In the genomic region with DNA sequence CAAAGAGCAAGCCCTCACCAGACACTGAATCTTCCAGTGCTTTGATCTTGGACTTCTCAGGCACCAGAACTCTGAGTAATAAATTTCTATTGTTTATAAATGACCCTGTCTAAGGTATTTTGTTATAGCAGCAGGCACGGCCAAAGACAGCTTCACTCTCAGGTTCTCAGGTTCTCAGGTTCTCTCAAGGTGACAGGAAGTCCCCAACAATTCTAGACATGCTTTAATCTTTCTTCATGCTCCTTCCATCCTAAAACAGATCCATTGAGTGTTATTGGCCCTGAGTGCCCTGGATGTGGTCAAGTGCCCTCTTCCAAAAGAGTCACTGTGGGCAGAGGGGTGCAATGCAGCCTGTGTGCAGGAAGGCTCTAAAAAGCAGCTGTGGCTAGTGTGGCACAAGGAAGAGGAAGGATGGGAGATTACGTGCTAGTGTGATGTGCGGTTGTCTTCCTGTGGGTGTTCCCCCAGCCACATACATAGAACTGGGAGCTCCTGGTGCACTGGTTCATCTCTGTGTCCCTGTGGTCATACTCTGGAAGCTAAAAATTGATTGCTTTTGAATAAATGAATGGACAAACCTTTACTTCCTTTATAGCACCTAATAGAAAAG, we compare ENCODE assay signal across 12 cellular contexts. TPM values are rescaled to one million over a fixed set of nuclear protein-coding genes. Genes with fewer than 3 reads are reported as not detected.
A peak's percentile ranks its signal among the peaks of the same experiment; 100 is the strongest.
DNase-seq lines count a peak whose midpoint lies in the region; ATAC-seq, FAIRE-seq and TF ChIP-seq lines count a peak whose summit lies in the region.
"Had no signal": no experiment of that assay in that cellular context is flagged by ENCODE, and none has a peak within 500 bp of the region (broad histone marks: within the 10 kb centered on the region; RNA-seq: fewer than 3 reads in every experiment).

No MANE protein-coding gene starts in this region.

- 57% methylated on average over 3 of the region's 3 CpGs for WGBS in right lobe of liver (ENCODE audit: insufficient coverage, low coverage, low lambda C conversion rate, missing lambda C conversion rate)
- WGBS in HepG2 (ENCODE audit: low lambda C conversion rate): 38% methylated on average over 3 of the region's 3 CpGs
- 70 to 86% methylated on average over 1 to 3 of the region's 3 CpGs for WGBS in transverse colon (ENCODE audit: low coverage in 1 of 2), 2 donors

- intact Hi-C loops in right lobe of liver (cut with DNase I) (no loop called here), HepG2 (cut with micrococcal nuclease; ENCODE audit: unreplicated experiment) (no loop called here), transverse colon (cut with DNase I; ENCODE audit: low total_unique reads) (no loop called here), breast epithelium (cut with DNase I; ENCODE audit: low total_unique reads) (no loop called here)

- H3K9ac ChIP-seq in HepG2 (ENCODE audit: insufficient read depth, low read depth, low read length): no peak overlapping the region
- H3K9ac ChIP-seq: SK-N-SH had no signal

- H3K4me3 ChIP-seq in right lobe of liver (no peak overlapping the region), HepG2 (replicated peaks in 1 of 3; ENCODE audit: insufficient read depth in 1 of 3, low read depth in 2 of 3, low read length in 3 of 3) (no peak overlapping the region), transverse colon (no peak overlapping the region), breast epithelium (no peak overlapping the region)

- H3K27me3 ChIP-seq in right lobe of liver (no peaks in the 10 kb centered on the region), HepG2 (ENCODE audit: control insufficient read depth in 1 of 2, insufficient read depth in 2 of 2, low read length in 2 of 2) (peaks cover 0 to 24% of the 10 kb centered on the region in 2 experiments; a peak in 2 of 5 replicates), transverse colon (no peaks in the 10 kb centered on the region), breast epithelium (no peaks in the 10 kb centered on the region)

- in situ Hi-C loops in HepG2 (cut with HindIII; ENCODE audit: extremely low pct_ligation_motif_present, low pct_unique_long_range_greater_than_20kb): no loop called here
- in situ Hi-C loops in transverse colon (cut with MboI; ENCODE audit: low pct_ligation_motif_present in 1 of 4, low pct_unique_long_range_greater_than_20kb in 1 of 4, low sequenced_read_pairs in 3 of 4): no loop called here

- TF ChIP-seq CTCF in right lobe of liver (IDR thresholded peaks at IDR 0.05): no peak
- no peak for TF ChIP-seq CTCF in HepG2 (CRISPR knock-in tag; IDR thresholded peaks at IDR 0.05)
- TF ChIP-seq CTCF in transverse colon (IDR thresholded peaks at IDR 0.05): no peak
- TF ChIP-seq CTCF in breast epithelium (IDR thresholded peaks at IDR 0.05): no peak

- H3K27ac Mint-ChIP-seq in T-helper 17 cell: peak overlapping the region; percentile 41

- BruUV-seq in HepG2 (replicated peaks; lab: Mats Ljungman, UMichigan): no TSS peak

- no peak overlapping the region for H2AFZ ChIP-seq in HepG2 (ENCODE audit: low read length)

- H3K9me3 ChIP-seq in right lobe of liver (no peaks in the 10 kb centered on the region), HepG2 (ENCODE audit: low read length) (no peaks in the 10 kb centered on the region), T-helper 17 cell (ENCODE audit: control insufficient read depth, low read length, poor library complexity, severe bottlenecking) (no peaks in the 10 kb centered on the region), transverse colon (no peaks in the 10 kb centered on the region), breast epithelium (no peaks in the 10 kb centered on the region)
- H3K9me3 ChIP-seq: SK-N-SH had no signal

- H3K27ac ChIP-seq in right lobe of liver (no peak overlapping the region), HepG2 (ENCODE audit: extremely low read length, insufficient read depth, low read length) (no peak overlapping the region), transverse colon (no peak overlapping the region), breast epithelium (no peak overlapping the region)
- H3K27ac ChIP-seq: epithelial cell of prostate had no signal

- no peak overlapping the region for H3K4me2 ChIP-seq in HepG2 (ENCODE audit: low read depth, low read length)
- H3K4me2 ChIP-seq: SK-N-SH had no signal

- H3K4me1 ChIP-seq in right lobe of liver (no peaks in the 10 kb centered on the region), HepG2 (ENCODE audit: insufficient read depth, low read length) (peaks cover 9% of the 10 kb centered on the region; the same call in 1 of the 2 replicates), transverse colon (no peaks in the 10 kb centered on the region), breast epithelium (no peaks in the 10 kb centered on the region)

- no peaks in the 10 kb centered on the region for H4K20me1 ChIP-seq in HepG2 (ENCODE audit: insufficient read depth, low read length)

- no peaks in the 10 kb centered on the region for H3K36me3 Mint-ChIP-seq in T-helper 17 cell (ENCODE audit: low read depth)

- no peak for DNase-seq in right lobe of liver
- DNase-seq in HepG2 (ENCODE audit: low spot score): no peak
- no peak for DNase-seq in T-helper 17 cell
- DNase-seq in central memory CD4-positive, alpha-beta T cell: peak; percentile 52
- DNase-seq in transverse colon: peak; percentile 16
- no peak for DNase-seq in breast epithelium (ENCODE audit: low spot score in 2 of 2)
- DNase-seq in occipital lobe (lab: John Stamatoyannopoulos, UW): no peak
- DNase-seq: kidney, NCI-H2171 treated with DMSO at 0.1 percent for 48 hours, SK-N-SH had no signal

- TF ChIP-seq EP300 in HepG2 (IDR thresholded peaks at IDR 0.05; ENCODE audit: low read depth in 2 of 2, low read length in 2 of 2): no peak
- no peak for TF ChIP-seq EP300 in HepG2 (CRISPR knock-in tag; IDR thresholded peaks at IDR 0.05; ENCODE audit: borderline replicate concordance)
- TF ChIP-seq EP300 in transverse colon (IDR thresholded peaks at IDR 0.05; ENCODE audit: low read depth): no peak

- peak; percentile 44 to 67 (median 58) for ATAC-seq in right lobe of liver
- ATAC-seq in HepG2: no peak
- peak; percentile 97 for ATAC-seq in T-helper 17 cell
- no peak for ATAC-seq in HG03159 (IDR thresholded peaks at IDR 0.05; ENCODE audit: unreplicated experiment)

- no peaks in the 10 kb centered on the region for H3K36me3 ChIP-seq in right lobe of liver
- no peaks in the 10 kb centered on the region for H3K36me3 ChIP-seq in HepG2 (replicated peaks in 1 of 2; ENCODE audit: control insufficient read depth in 1 of 2, insufficient read depth in 2 of 2, low read length in 2 of 2)
- H3K36me3 ChIP-seq in transverse colon: no peaks in the 10 kb centered on the region
- no peaks in the 10 kb centered on the region for H3K36me3 ChIP-seq in breast epithelium

- H3K27me3 Mint-ChIP-seq in T-helper 17 cell: no peaks in the 10 kb centered on the region

- POLR2A ChIA-PET in HepG2 (lab: Yijun Ruan, JAX): no interaction called here

- TF ChIP-seq POLR2A in right lobe of liver (IDR thresholded peaks at IDR 0.05) (no peak), HepG2 (IDR thresholded peaks at IDR 0.05; ENCODE audit: insufficient read depth in 1 of 2, low read depth in 2 of 2, low read length in 2 of 2) (no peak), transverse colon (IDR thresholded peaks at IDR 0.05) (no peak), breast epithelium (IDR thresholded peaks at IDR 0.05) (no peak)

- FAIRE-seq in HepG2 (lab: Jason Lieb, UNC): no peak
- FAIRE-seq: kidney had no signal

- CTCF ChIA-PET in HepG2 (lab: Yijun Ruan, JAX; ENCODE audit: low intra/inter-chr PET ratio, low total read pairs): no interaction called here

- peak overlapping the region; percentile 74 for H3K4me3 Mint-ChIP-seq in T-helper 17 cell

- peaks cover 9% of the 10 kb centered on the region for H3K4me1 Mint-ChIP-seq in T-helper 17 cell

- no peak for TF ChIP-seq RAD21 in HepG2 (CRISPR knock-in tag; IDR thresholded peaks at IDR 0.05)

- no peaks in the 10 kb centered on the region for H3K79me2 ChIP-seq in HepG2 (ENCODE audit: insufficient read depth, low read length)

RNA-seq across cellular contexts. Expression of gene RAB7A, which starts 11.0 kb away (rescaled TPM):
- total RNA-seq in right lobe of liver: 100 to 1,000 TPM in 4 of 6 experiments, 10 to 100 TPM in 2; 84.0 to 145 (median 119) TPM
- total RNA-seq in HepG2 (2016; rRNA removed; fragmentation: Illumina TruSeq; extraction: Trizol): 26.5 and 49.0 TPM in 2 replicates
- total RNA-seq in HepG2 (2016; cell fraction: cytosol; rRNA removed; fragmentation: Illumina TruSeq; extraction: Trizol; ENCODE audit: low read depth): 38.7 and 41.1 TPM in 2 replicates
- total RNA-seq in HepG2 (2016; cell fraction: insoluble cytoplasmic fraction; rRNA removed; fragmentation: Illumina TruSeq; extraction: Trizol): 28.3 and 46.8 TPM in 2 replicates
- 17.9 and 21.7 TPM in 2 replicates for total RNA-seq in HepG2 (2016; cell fraction: membrane; rRNA removed; fragmentation: Illumina TruSeq; extraction: Trizol)
- total RNA-seq in HepG2 (2016; cell fraction: nucleus; rRNA removed; fragmentation: Illumina TruSeq; extraction: Trizol): 23.4 and 24.9 TPM in 2 replicates
- polyA plus RNA-seq in HepG2 (2011; rRNA removed): 151 and 182 TPM in 2 replicates
- 150 and 192 TPM in 2 replicates for polyA plus RNA-seq in HepG2 (2011; cell fraction: cytosol; rRNA removed)
- 22.3 and 35.1 TPM in 2 replicates for polyA plus RNA-seq in HepG2 (2011; cell fraction: nucleus; rRNA removed)
- 113 and 143 TPM in 2 replicates for polyA plus RNA-seq in HepG2 (2012)
- 9.2 and 10.5 TPM in 2 replicates for polyA plus RNA-seq in HepG2 (2016; cell fraction: cytosol; fragmentation: Illumina TruSeq; extraction: Trizol; ENCODE audit: low read depth)
- 212 and 261 TPM in 2 replicates for polyA plus RNA-seq in HepG2 (2016; cell fraction: insoluble cytoplasmic fraction; fragmentation: Illumina TruSeq; extraction: Trizol; ENCODE audit: low read depth)
- polyA plus RNA-seq in HepG2 (2016; cell fraction: membrane; fragmentation: Illumina TruSeq; extraction: Trizol; ENCODE audit: low read depth): 28.1 and 31.8 TPM in 2 replicates
- 82.8 and 96.0 TPM in 2 replicates for polyA plus RNA-seq in HepG2 (2016; cell fraction: nucleus; fragmentation: Illumina TruSeq; extraction: Trizol; ENCODE audit: insufficient read depth, low read depth)
- 149 and 160 TPM in 2 replicates for polyA minus RNA-seq in HepG2 (2011; rRNA and poly(A)+ RNA removed; ENCODE audit: low replicate concordance)
- polyA minus RNA-seq in HepG2 (2011; cell fraction: cytosol; rRNA and poly(A)+ RNA removed): 58.7 and 72.0 TPM in 2 replicates
- 34.9 and 44.1 TPM in 2 replicates for polyA minus RNA-seq in HepG2 (2011; cell fraction: nucleus; rRNA and poly(A)+ RNA removed)
- 100 to 1,000 TPM; 145 to 166 TPM for total RNA-seq in T-helper 17 cell
- total RNA-seq in transverse colon: 100 to 1,000 TPM in 2 of 4 donors, 10 to 100 TPM in 2; 45.0 to 121 (median 101) TPM
- 100 to 1,000 TPM; 105 to 114 (median 110) TPM for total RNA-seq in breast epithelium
- total RNA-seq in occipital lobe: 26.7 TPM

Comparison
In these comparisons a context has a peak if more than half of its experiments do, and no peak if none do; other contexts are left out.
1. ATAC-seq: peak in right lobe of liver (4 of 4) and T-helper 17 cell (single experiment); none in HepG2 (single experiment) and HG03159 (single experiment).
2. DNase-seq: peak in central memory CD4-positive, alpha-beta T cell (single experiment) and transverse colon (single experiment); none in right lobe of liver (0 of 3), HepG2 (single experiment), T-helper 17 cell (0 of 3), breast epithelium (0 of 2) and occipital lobe (single experiment).